Comparison of ENCODE assay signal across 28 cellular contexts in genomic region chr1:31144442-31144841, GRCh38.
"Had no signal": no experiment of that assay in that cellular context is flagged by ENCODE, and none has a peak within 500 bp of the region (broad histone marks: within the 10 kb centered on the region; RNA-seq: fewer than 3 reads in every experiment).

No MANE protein-coding gene starts in this region.

- H3K4me1 Mint-ChIP-seq: immature natural killer cell; naive B cell; natural killer cell; stimulated activated naive B cell treated with anti-CD40 and anti-IgM and Interleukin-4, amounts not matched to agents 10 μg/mL and 1 μg/mL and 100 μg/mL, for 72 hours had no signal

- H3K4me1 ChIP-seq: left lung, pancreas, prostate gland, stomach, transverse colon, upper lobe of right lung had no signal

- ATAC-seq: left colon; left lung; natural killer cell; pancreas; right cardiac atrium; sciatic nerve; stimulated activated naive B cell treated with anti-CD40 and anti-IgM and Interleukin-4, amounts not matched to agents 10 μg/mL and 1 μg/mL and 100 μg/mL, for 72 hours; stimulated activated naive CD8-positive, alpha-beta T cell treated with anti-CD3 and anti-CD28 coated beads, Interleukin-15, Interleukin-2, amounts not matched to agents 100 U/mL and 50 U/mL, for 24 hours; upper lobe of right lung had no signal

- H3K9me3 Mint-ChIP-seq: immature natural killer cell; mesothelial cell of epicardium; naive B cell; natural killer cell; stimulated activated naive B cell treated with anti-CD40 and anti-IgM and Interleukin-4, amounts not matched to agents 10 μg/mL and 1 μg/mL and 100 μg/mL, for 72 hours had no signal

- H3K27me3 ChIP-seq: left lung, pancreas, stomach, testis, thyroid gland, transverse colon, upper lobe of right lung had no signal

- H3K4me3 Mint-ChIP-seq: immature natural killer cell; mesothelial cell of epicardium; naive B cell; natural killer cell; stimulated activated naive B cell treated with anti-CD40 and anti-IgM and Interleukin-4, amounts not matched to agents 10 μg/mL and 1 μg/mL and 100 μg/mL, for 72 hours had no signal

- H3K27ac Mint-ChIP-seq: immature natural killer cell; mesothelial cell of epicardium; naive B cell; natural killer cell; stimulated activated naive B cell treated with anti-CD40 and anti-IgM and Interleukin-4, amounts not matched to agents 10 μg/mL and 1 μg/mL and 100 μg/mL, for 72 hours had no signal

- H3K9me3 ChIP-seq: left lung, pancreas, prostate gland, stomach, testis, thyroid gland, transverse colon, upper lobe of right lung had no signal

- H3K4me3 ChIP-seq: left lung, lung, pancreas, prostate gland, skin epidermis, stomach, testis, thyroid gland, transverse colon, upper lobe of right lung had no signal

- DNase-seq: hypothalamus; immature natural killer cell; kidney; left colon; left lung; mesendoderm; naive B cell; natural killer cell; pancreas; posterior cingulate gyrus; retina; right cardiac atrium; stimulated activated CD4-positive, alpha-beta T cell treated with anti-CD3 and anti-CD28 coated beads, Interleukin-12 subunit alpha, Interleukin-12 subunit beta, amount 100 ng/mL, for 4 hours; stimulated activated CD4-positive, alpha-beta T cell treated with anti-CD3 and anti-CD28 coated beads, Interleukin-15, amount 100 ng/mL, for 24 hours; stimulated activated CD4-positive, alpha-beta T cell treated with anti-CD3 and anti-CD28 coated beads, Interleukin-2, amount 100 ng/mL, for 24 hours; stimulated activated CD4-positive, alpha-beta T cell treated with anti-CD3 and anti-CD28 coated beads, Interleukin-4, amount 100 ng/mL, for 1 hour; stimulated activated naive B cell treated with anti-CD40 and anti-IgM and Interleukin-4, amounts not matched to agents 10 μg/mL and 1 μg/mL and 100 μg/mL, for 72 hours; stimulated activated naive CD8-positive, alpha-beta T cell treated with anti-CD3 and anti-CD28 coated beads, Interleukin-15, Interleukin-2, amounts not matched to agents 100 U/mL and 50 U/mL, for 24 hours; stomach; testis; thyroid gland; transverse colon; upper lobe of right lung had no signal

- H3K36me3 ChIP-seq: left lung, pancreas, prostate gland, stomach, thyroid gland, transverse colon, upper lobe of right lung had no signal

- H3K27ac ChIP-seq: left lung, pancreas, prostate gland, skin epidermis, stomach, testis, thyroid gland, transverse colon, upper lobe of right lung had no signal

- H3K36me3 Mint-ChIP-seq: immature natural killer cell; mesothelial cell of epicardium; naive B cell; natural killer cell; stimulated activated naive B cell treated with anti-CD40 and anti-IgM and Interleukin-4, amounts not matched to agents 10 μg/mL and 1 μg/mL and 100 μg/mL, for 72 hours had no signal
